ENCODE assay signal across 1 cellular context in the genomic region with DNA sequence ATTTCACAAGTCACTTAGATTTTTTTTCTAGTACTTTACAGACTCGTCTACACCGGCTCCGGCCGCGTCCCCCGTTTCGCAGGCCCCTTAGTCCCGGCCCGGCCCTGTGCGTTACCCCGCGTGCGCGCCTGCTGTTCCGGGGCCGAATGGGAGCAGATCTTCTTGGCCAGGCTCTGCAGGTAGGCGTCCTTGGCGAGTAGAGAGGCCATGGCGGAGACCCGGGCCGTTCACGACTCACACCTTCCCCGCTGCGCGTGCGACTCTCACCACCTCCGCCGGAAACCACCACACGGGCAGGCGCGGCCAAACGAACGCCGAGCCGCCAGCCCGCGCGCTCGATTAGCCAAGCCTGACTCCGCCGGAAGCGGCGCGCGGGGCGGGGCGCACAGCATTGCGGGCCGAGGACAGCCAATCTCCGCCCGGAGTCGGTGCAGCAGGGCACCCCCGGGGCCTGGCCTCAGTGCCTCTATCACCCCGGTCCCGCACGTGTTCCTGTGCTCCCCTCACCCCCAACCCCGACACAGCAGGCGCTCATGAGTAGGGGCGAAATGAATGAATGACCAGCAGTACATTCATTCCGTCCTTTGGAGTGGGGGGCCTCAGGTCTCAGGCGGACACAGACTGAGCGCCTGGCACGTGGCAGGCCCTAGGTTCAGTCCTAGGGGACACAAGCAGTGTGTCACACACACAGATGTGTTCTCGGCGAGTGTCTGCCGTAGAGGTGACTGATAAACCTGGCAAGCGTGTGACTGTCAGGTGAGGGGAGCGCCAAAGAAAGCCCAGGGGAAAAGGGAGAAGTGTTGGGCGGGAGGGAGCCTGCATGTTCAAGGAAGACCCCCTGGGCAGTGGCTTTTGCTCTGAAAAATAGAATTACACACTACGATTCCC.
TF ChIP-seq lines count a peak whose summit lies in the region.

A gene (minus strand): TSS at position 265 of the 888 bp plus-strand sequence. CDS start 56 bp downstream, at position 209.

TF ChIP-seq in HepG2, 621 proteins besides CTCF, POLR2A, EP300 and RAD21 (continued from another document and continues in another):
- TF ChIP-seq, protein P1, sequence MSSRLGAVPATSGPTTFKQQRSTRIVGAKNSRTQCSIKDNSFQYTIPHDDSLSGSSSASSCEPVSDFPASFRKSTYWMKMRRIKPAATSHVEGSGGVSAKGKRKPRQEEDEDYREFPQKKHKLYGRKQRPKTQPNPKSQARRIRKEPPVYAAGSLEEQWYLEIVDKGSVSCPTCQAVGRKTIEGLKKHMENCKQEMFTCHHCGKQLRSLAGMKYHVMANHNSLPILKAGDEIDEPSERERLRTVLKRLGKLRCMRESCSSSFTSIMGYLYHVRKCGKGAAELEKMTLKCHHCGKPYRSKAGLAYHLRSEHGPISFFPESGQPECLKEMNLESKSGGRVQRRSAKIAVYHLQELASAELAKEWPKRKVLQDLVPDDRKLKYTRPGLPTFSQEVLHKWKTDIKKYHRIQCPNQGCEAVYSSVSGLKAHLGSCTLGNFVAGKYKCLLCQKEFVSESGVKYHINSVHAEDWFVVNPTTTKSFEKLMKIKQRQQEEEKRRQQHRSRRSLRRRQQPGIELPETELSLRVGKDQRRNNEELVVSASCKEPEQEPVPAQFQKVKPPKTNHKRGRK (CRISPR knock-in tag; IDR thresholded peaks at IDR 0.05), result no peak
- TF ChIP-seq GATA4 (IDR thresholded peaks at IDR 0.05; ENCODE audit: borderline replicate concordance, low read depth) (no peak; the same call in 1 of the 2 replicates), ELF3 (CRISPR knock-in tag; IDR thresholded peaks at IDR 0.05) (peak; percentile 90), KLF16 (CRISPR knock-in tag; IDR thresholded peaks at IDR 0.05) (peak; percentile 14 to 97; a peak in 2 of 4 replicates), YEATS2 (CRISPR knock-in tag; IDR thresholded peaks at IDR 0.05; ENCODE audit: borderline replicate concordance) (peak; percentile 98), KDM5A (IDR thresholded peaks at IDR 0.05; ENCODE audit: borderline replicate concordance, low read length) (peak; percentile 80; the same call in 1 of the 2 replicates), ATF7-NPFF (CRISPR knock-in tag; IDR thresholded peaks at IDR 0.05; ENCODE audit: low read depth) (peak; percentile 97), RORA (CRISPR knock-in tag; IDR thresholded peaks at IDR 0.05) (no peak), ESRRA (CRISPR knock-in tag; IDR thresholded peaks at IDR 0.05; ENCODE audit: low read depth) (peak; percentile 72; the same call in 1 of the 2 replicates), TOPORS (CRISPR knock-in tag; IDR thresholded peaks at IDR 0.05) (peak; percentile 95), ETV6 (CRISPR knock-in tag; conservative IDR thresholded peaks at IDR 0.05) (peak; percentile 93), TEAD2 (CRISPR knock-in tag; IDR thresholded peaks at IDR 0.05) (no peak), ZSCAN30 (CRISPR knock-in tag; IDR thresholded peaks at IDR 0.05) (no peak; the same call in 1 of the 2 replicates), ZNF207 (IDR thresholded peaks at IDR 0.05; ENCODE audit: borderline replicate concordance) (no peak), ATF1 (CRISPR knock-in tag; IDR thresholded peaks at IDR 0.05) (no peak), TARDBP (CRISPR knock-in tag; IDR thresholded peaks at IDR 0.05) (peak; percentile 98), HNRNPLL (IDR thresholded peaks at IDR 0.05; ENCODE audit: low read depth, low read length, poor library complexity, severe bottlenecking) (peak; percentile 73), KMT2A (CRISPR knock-in tag; IDR thresholded peaks at IDR 0.05) (peak; percentile 95), GLI4 (CRISPR knock-in tag; IDR thresholded peaks at IDR 0.05; ENCODE audit: borderline replicate concordance) (no peak), SIX1 (CRISPR knock-in tag; IDR thresholded peaks at IDR 0.05; ENCODE audit: borderline replicate concordance) (no peak), RBFOX2 (IDR thresholded peaks at IDR 0.05; ENCODE audit: low read depth, low read length) (peak; percentile 94), SIX4 (CRISPR knock-in tag; IDR thresholded peaks at IDR 0.05) (peak; percentile 24; the same call in 1 of the 2 replicates), JDP2 (CRISPR knock-in tag; IDR thresholded peaks at IDR 0.05; ENCODE audit: borderline replicate concordance) (peak; percentile 25; the same call in 1 of the 2 replicates), RARG (CRISPR knock-in tag; IDR thresholded peaks at IDR 0.05; ENCODE audit: low read depth) (no peak), PCBP1 (IDR thresholded peaks at IDR 0.05; ENCODE audit: borderline replicate concordance, low read depth, low read length) (no peak), ZNF703 (CRISPR knock-in tag; IDR thresholded peaks at IDR 0.05; ENCODE audit: borderline replicate concordance) (no peak; the same call in 1 of the 2 replicates), TAF15 (IDR thresholded peaks at IDR 0.05; ENCODE audit: low read depth, low read length, poor library complexity, severe bottlenecking) (peak; percentile 69), ZKSCAN5 (CRISPR knock-in tag; IDR thresholded peaks at IDR 0.05) (no peak), NCOR1 (IDR thresholded peaks at IDR 0.05; ENCODE audit: borderline replicate concordance, low read length) (no peak), STAG1 (CRISPR knock-in tag; IDR thresholded peaks at IDR 0.05) (no peak), SRSF1 (optimal IDR thresholded peaks at IDR 0.05; ENCODE audit: low read depth, low read length) (no peak)
- TF ChIP-seq, protein P2, sequence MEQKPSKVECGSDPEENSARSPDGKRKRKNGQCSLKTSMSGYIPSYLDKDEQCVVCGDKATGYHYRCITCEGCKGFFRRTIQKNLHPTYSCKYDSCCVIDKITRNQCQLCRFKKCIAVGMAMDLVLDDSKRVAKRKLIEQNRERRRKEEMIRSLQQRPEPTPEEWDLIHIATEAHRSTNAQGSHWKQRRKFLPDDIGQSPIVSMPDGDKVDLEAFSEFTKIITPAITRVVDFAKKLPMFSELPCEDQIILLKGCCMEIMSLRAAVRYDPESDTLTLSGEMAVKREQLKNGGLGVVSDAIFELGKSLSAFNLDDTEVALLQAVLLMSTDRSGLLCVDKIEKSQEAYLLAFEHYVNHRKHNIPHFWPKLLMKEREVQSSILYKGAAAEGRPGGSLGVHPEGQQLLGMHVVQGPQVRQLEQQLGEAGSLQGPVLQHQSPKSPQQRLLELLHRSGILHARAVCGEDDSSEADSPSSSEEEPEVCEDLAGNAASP (CRISPR knock-in tag; IDR thresholded peaks at IDR 0.05; ENCODE audit: borderline replicate concordance), result peak; percentile 77
- TF ChIP-seq, protein P3, sequence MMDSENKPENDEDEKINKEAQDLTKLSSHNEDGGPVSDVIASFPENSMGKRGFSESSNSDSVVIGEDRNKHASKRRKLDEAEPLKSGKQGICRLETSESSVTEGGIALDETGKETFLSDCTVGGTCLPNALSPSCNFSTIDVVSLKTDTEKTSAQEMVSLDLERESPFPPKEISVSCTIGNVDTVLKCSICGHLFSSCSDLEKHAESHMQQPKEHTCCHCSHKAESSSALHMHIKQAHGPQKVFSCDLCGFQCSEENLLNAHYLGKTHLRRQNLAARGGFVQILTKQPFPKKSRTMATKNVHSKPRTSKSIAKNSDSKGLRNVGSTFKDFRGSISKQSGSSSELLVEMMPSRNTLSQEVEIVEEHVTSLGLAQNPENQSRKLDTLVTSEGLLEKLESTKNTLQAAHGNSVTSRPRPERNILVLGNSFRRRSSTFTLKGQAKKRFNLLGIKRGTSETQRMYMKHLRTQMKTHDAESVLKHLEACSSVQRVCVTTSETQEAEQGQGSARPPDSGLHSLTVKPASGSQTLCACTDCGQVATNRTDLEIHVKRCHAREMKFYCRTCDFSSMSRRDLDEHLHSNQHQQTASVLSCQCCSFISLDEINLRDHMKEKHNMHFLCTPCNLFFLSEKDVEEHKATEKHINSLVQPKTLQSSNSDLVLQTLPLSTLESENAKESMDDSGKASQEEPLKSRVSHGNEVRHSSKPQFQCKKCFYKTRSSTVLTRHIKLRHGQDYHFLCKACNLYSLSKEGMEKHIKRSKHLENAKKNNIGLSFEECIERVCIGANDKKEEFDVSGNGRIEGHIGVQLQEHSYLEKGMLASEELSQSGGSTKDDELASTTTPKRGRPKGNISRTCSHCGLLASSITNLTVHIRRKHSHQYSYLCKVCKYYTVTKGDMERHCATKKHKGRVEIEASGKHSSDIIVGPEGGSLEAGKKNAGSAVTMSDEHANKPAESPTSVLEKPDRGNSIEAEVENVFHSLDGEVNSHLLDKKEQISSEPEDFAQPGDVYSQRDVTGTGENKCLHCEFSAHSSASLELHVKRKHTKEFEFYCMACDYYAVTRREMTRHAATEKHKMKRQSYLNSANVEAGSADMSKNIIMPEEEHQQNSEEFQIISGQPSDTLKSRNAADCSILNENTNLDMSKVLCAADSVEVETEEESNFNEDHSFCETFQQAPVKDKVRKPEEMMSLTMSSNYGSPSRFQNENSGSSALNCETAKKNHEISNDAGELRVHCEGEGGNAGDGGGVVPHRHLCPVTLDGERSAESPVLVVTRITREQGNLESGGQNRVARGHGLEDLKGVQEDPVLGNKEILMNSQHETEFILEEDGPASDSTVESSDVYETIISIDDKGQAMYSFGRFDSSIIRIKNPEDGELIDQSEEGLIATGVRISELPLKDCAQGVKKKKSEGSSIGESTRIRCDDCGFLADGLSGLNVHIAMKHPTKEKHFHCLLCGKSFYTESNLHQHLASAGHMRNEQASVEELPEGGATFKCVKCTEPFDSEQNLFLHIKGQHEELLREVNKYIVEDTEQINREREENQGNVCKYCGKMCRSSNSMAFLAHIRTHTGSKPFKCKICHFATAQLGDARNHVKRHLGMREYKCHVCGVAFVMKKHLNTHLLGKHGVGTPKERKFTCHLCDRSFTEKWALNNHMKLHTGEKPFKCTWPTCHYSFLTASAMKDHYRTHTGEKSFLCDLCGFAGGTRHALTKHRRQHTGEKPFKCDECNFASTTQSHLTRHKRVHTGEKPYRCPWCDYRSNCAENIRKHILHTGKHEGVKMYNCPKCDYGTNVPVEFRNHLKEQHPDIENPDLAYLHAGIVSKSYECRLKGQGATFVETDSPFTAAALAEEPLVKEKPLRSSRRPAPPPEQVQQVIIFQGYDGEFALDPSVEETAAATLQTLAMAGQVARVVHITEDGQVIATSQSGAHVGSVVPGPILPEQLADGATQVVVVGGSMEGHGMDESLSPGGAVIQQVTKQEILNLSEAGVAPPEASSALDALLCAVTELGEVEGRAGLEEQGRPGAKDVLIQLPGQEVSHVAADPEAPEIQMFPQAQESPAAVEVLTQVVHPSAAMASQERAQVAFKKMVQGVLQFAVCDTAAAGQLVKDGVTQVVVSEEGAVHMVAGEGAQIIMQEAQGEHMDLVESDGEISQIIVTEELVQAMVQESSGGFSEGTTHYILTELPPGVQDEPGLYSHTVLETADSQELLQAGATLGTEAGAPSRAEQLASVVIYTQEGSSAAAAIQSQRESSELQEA (CRISPR knock-in tag; IDR thresholded peaks at IDR 0.05; ENCODE audit: not compliant biosample characterization), result peak; percentile 75
- TF ChIP-seq, protein P4, sequence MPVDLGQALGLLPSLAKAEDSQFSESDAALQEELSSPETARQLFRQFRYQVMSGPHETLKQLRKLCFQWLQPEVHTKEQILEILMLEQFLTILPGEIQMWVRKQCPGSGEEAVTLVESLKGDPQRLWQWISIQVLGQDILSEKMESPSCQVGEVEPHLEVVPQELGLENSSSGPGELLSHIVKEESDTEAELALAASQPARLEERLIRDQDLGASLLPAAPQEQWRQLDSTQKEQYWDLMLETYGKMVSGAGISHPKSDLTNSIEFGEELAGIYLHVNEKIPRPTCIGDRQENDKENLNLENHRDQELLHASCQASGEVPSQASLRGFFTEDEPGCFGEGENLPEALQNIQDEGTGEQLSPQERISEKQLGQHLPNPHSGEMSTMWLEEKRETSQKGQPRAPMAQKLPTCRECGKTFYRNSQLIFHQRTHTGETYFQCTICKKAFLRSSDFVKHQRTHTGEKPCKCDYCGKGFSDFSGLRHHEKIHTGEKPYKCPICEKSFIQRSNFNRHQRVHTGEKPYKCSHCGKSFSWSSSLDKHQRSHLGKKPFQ (CRISPR knock-in tag; IDR thresholded peaks at IDR 0.05; ENCODE audit: insufficient replicate concordance), result peak; percentile 99
- TF ChIP-seq, protein P5, sequence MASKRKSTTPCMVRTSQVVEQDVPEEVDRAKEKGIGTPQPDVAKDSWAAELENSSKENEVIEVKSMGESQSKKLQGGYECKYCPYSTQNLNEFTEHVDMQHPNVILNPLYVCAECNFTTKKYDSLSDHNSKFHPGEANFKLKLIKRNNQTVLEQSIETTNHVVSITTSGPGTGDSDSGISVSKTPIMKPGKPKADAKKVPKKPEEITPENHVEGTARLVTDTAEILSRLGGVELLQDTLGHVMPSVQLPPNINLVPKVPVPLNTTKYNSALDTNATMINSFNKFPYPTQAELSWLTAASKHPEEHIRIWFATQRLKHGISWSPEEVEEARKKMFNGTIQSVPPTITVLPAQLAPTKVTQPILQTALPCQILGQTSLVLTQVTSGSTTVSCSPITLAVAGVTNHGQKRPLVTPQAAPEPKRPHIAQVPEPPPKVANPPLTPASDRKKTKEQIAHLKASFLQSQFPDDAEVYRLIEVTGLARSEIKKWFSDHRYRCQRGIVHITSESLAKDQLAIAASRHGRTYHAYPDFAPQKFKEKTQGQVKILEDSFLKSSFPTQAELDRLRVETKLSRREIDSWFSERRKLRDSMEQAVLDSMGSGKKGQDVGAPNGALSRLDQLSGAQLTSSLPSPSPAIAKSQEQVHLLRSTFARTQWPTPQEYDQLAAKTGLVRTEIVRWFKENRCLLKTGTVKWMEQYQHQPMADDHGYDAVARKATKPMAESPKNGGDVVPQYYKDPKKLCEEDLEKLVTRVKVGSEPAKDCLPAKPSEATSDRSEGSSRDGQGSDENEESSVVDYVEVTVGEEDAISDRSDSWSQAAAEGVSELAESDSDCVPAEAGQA (IDR thresholded peaks at IDR 0.05; ENCODE audit: low read depth), result peak; percentile 76; the same call in 1 of the 2 replicates
- TF ChIP-seq, protein P5 (CRISPR knock-in tag; IDR thresholded peaks at IDR 0.05; ENCODE audit: borderline replicate concordance), result no peak
